In genomic region chr9:121305269-121305994, GRCh38 we compare ENCODE assay signal across 18 cellular contexts. TPM values are rescaled to one million over a fixed set of nuclear protein-coding genes. Genes with fewer than 3 reads are reported as not detected.
DNase-seq lines count a peak whose midpoint lies in the region; ATAC-seq, FAIRE-seq and TF ChIP-seq lines count a peak whose summit lies in the region.
"Had no signal": no experiment of that assay in that cellular context is flagged by ENCODE, and none has a peak within 500 bp of the region (broad histone marks: within the 10 kb centered on the region; RNA-seq: fewer than 3 reads in every experiment).

No MANE protein-coding gene starts in this region.

- no peak for FAIRE-seq in small intestine (lab: Jason Lieb, UNC)

- H3K9ac ChIP-seq in muscle layer of colon (ENCODE audit: low read length): peak overlapping the region; percentile 2

- no peak for TF ChIP-seq POLR2A in testis (IDR thresholded peaks at IDR 0.05)

- intact Hi-C loops in testis (cut with DNase I; ENCODE audit: low total_unique reads): no loop called here

- no peak for ATAC-seq in RWPE2 (ENCODE audit: low read depth)
- ATAC-seq in HG03135 (IDR thresholded peaks at IDR 0.05; ENCODE audit: unreplicated experiment): no peak
- no peak for ATAC-seq in HG02884 (IDR thresholded peaks at IDR 0.05; ENCODE audit: unreplicated experiment)
- no peak for ATAC-seq in HG03439 (IDR thresholded peaks at IDR 0.05; ENCODE audit: unreplicated experiment)
- ATAC-seq: HCT116, Panc1 had no signal

- DNase-seq in RWPE2 (ENCODE audit: low spot score): peak; percentile 45
- DNase-seq in fibroblast of the aortic adventitia (ENCODE audit: low read depth): peak; percentile 41
- DNase-seq in testis: peak; percentile 74
- DNase-seq in small intestine: no peak
- DNase-seq: activated CD4-positive, alpha-beta T cell treated with anti-CD3 and anti-CD28 coated beads for 1 hour; amniotic stem cell; DMS 273 treated with DMSO at 0.1 percent for 48 hours; Kasumi-1; NCI-H526; stimulated activated naive CD4-positive, alpha-beta T cell; T-helper 1 cell had no signal

- TF ChIP-seq CTCF in RWPE2 (IDR thresholded peaks at IDR 0.05; ENCODE audit: poor library complexity, severe bottlenecking): no peak
- no peak for TF ChIP-seq CTCF in fibroblast of the aortic adventitia (IDR thresholded peaks at IDR 0.05; ENCODE audit: insufficient read depth, low read length)
- no peak for TF ChIP-seq CTCF in testis (IDR thresholded peaks at IDR 0.05)

- no peak overlapping the region for H3K4me3 ChIP-seq in RWPE2 (ENCODE audit: severe bottlenecking)
- H3K4me3 ChIP-seq in fibroblast of the aortic adventitia (ENCODE audit: low read depth, low read length): no peak overlapping the region
- H3K4me3 ChIP-seq in muscle layer of colon (ENCODE audit: low read depth in 1 of 2, low read length in 2 of 2): peak overlapping the region in 1 of 2 donors; percentile 24
- no peak overlapping the region for H3K4me3 ChIP-seq in testis
- H3K4me3 ChIP-seq in small intestine (ENCODE audit: low read depth in 1 of 2, low read length in 2 of 2): no peak overlapping the region

- H3K4me1 ChIP-seq in RWPE2 (ENCODE audit: insufficient read depth, poor library complexity, severe bottlenecking) (no peaks in the 10 kb centered on the region), muscle layer of colon (ENCODE audit: insufficient read depth, low read length) (peaks cover 65% of the 10 kb centered on the region), testis (peaks cover 12% of the 10 kb centered on the region), small intestine (ENCODE audit: control insufficient read depth in 2 of 2, insufficient read depth in 1 of 2, low read depth in 1 of 2, low read length in 1 of 2) (peaks cover 0 to 6% of the 10 kb centered on the region in 2 donors)

- H3K36me3 ChIP-seq in RWPE2 (ENCODE audit: low read depth) (peaks cover 43% of the 10 kb centered on the region), muscle layer of colon (ENCODE audit: insufficient read depth, low read length) (peaks cover 82% of the 10 kb centered on the region), testis (ENCODE audit: low read depth, missing control alignments) (no peaks in the 10 kb centered on the region), small intestine (ENCODE audit: control insufficient read depth in 2 of 2, insufficient read depth in 2 of 2, low read length in 2 of 2) (peaks cover 0 to 4% of the 10 kb centered on the region in 2 donors)

- H3K27me3 ChIP-seq in RWPE2 (ENCODE audit: insufficient read depth, poor library complexity, severe bottlenecking) (no peaks in the 10 kb centered on the region), muscle layer of colon (ENCODE audit: control insufficient read depth in 1 of 2, insufficient read depth in 2 of 2, low read length in 2 of 2) (no peaks in the 10 kb centered on the region), testis (no peaks in the 10 kb centered on the region), small intestine (ENCODE audit: control insufficient read depth in 2 of 2, insufficient read depth in 2 of 2, low read length in 2 of 2) (no peaks in the 10 kb centered on the region)

- H3K27ac ChIP-seq in RWPE2 (ENCODE audit: poor library complexity, severe bottlenecking) (no peak overlapping the region), muscle layer of colon (ENCODE audit: low read depth, low read length) (peak overlapping the region; percentile 57), testis (peak overlapping the region in 1 of 2 donors; percentile 33), small intestine (ENCODE audit: low read depth in 1 of 2, low read length in 1 of 2) (no peak overlapping the region)
- H3K27ac ChIP-seq: HL-60 had no signal

- WGBS in testis, 2 donors: 44 to 59% methylated on average over 13 of the region's 13 CpGs
- WGBS in small intestine, 3 donors: 68 to 80% (median 72%) methylated on average over 13 of the region's 13 CpGs

- H3K9me3 ChIP-seq in RWPE2 (ENCODE audit: severe bottlenecking): no peaks in the 10 kb centered on the region
- H3K9me3 ChIP-seq in muscle layer of colon (ENCODE audit: low read length): no peaks in the 10 kb centered on the region
- H3K9me3 ChIP-seq in testis: no peaks in the 10 kb centered on the region
- H3K9me3 ChIP-seq in small intestine (ENCODE audit: control insufficient read depth, low read depth): no peaks in the 10 kb centered on the region

RNA-seq across cellular contexts. Expression of gene GSN, which starts 37.5 kb away (rescaled TPM):
- total RNA-seq in fibroblast of the aortic adventitia (ENCODE audit: low replicate concordance): 253 and 293 TPM in 2 replicates
- 100 to 1,000 TPM; 206 to 356 TPM for total RNA-seq in testis
- 392 TPM for polyA plus RNA-seq in testis (ENCODE audit: insufficient read depth, low read depth, low replicate concordance)
- 100 to 1,000 TPM; 196 to 380 (median 205) TPM for polyA plus RNA-seq in small intestine
